24 cellular contexts compared by ENCODE assay signal in genomic region chr1:14817223-14818170, GRCh38.
"Had no signal": no experiment of that assay in that cellular context is flagged by ENCODE, and none has a peak within 500 bp of the region (broad histone marks: within the 10 kb centered on the region; RNA-seq: fewer than 3 reads in every experiment).

No MANE protein-coding gene starts in this region.

- ATAC-seq: gastrocnemius medialis; left colon; right lobe of liver; stimulated activated naive CD8-positive, alpha-beta T cell treated with anti-CD3 and anti-CD28 coated beads, Interleukin-15, amount 100 ng/mL, for 72 hours; upper lobe of right lung had no signal

- H3K4me3 Mint-ChIP-seq: activated naive CD4-positive, alpha-beta T cell treated with anti-CD3 and anti-CD28 coated beads, Interleukin-2, amount 10 ng/mL, durations not matched to agents 7 days and 5 days; activated naive CD8-positive, alpha-beta T cell treated with anti-CD3 and anti-CD28 coated beads, Interleukin-2, amount 10 ng/mL, durations not matched to agents 7 days and 5 days; nephron progenitor cell; stimulated activated naive CD8-positive, alpha-beta T cell treated with anti-CD3 and anti-CD28 coated beads, Interleukin-15, amount 100 ng/mL, for 72 hours had no signal

- H3K4me3 ChIP-seq: esophagus squamous epithelium, gastrocnemius medialis, right lobe of liver, skin epidermis, upper lobe of right lung had no signal

- H3K9me3 ChIP-seq: esophagus squamous epithelium, gastrocnemius medialis, neutrophil, right lobe of liver, upper lobe of right lung had no signal

- H3K9me3 Mint-ChIP-seq: activated naive CD4-positive, alpha-beta T cell treated with anti-CD3 and anti-CD28 coated beads, Interleukin-2, amount 10 ng/mL, durations not matched to agents 7 days and 5 days; activated naive CD8-positive, alpha-beta T cell treated with anti-CD3 and anti-CD28 coated beads, Interleukin-2, amount 10 ng/mL, durations not matched to agents 7 days and 5 days; nephron progenitor cell; stimulated activated naive CD8-positive, alpha-beta T cell treated with anti-CD3 and anti-CD28 coated beads, Interleukin-15, amount 100 ng/mL, for 72 hours had no signal

- H3K36me3 ChIP-seq: esophagus squamous epithelium, gastrocnemius medialis, neutrophil, right lobe of liver, upper lobe of right lung had no signal

- H3K27me3 Mint-ChIP-seq: activated naive CD4-positive, alpha-beta T cell treated with anti-CD3 and anti-CD28 coated beads, Interleukin-2, amount 10 ng/mL, durations not matched to agents 7 days and 5 days; activated naive CD8-positive, alpha-beta T cell treated with anti-CD3 and anti-CD28 coated beads, Interleukin-2, amount 10 ng/mL, durations not matched to agents 7 days and 5 days; stimulated activated naive CD8-positive, alpha-beta T cell treated with anti-CD3 and anti-CD28 coated beads, Interleukin-15, amount 100 ng/mL, for 72 hours had no signal

- H3K27ac Mint-ChIP-seq: activated naive CD4-positive, alpha-beta T cell treated with anti-CD3 and anti-CD28 coated beads, Interleukin-2, amount 10 ng/mL, durations not matched to agents 7 days and 5 days; activated naive CD8-positive, alpha-beta T cell treated with anti-CD3 and anti-CD28 coated beads, Interleukin-2, amount 10 ng/mL, durations not matched to agents 7 days and 5 days; nephron progenitor cell; stimulated activated naive CD8-positive, alpha-beta T cell treated with anti-CD3 and anti-CD28 coated beads, Interleukin-15, amount 100 ng/mL, for 72 hours had no signal

- H3K4me1 Mint-ChIP-seq: activated naive CD4-positive, alpha-beta T cell treated with anti-CD3 and anti-CD28 coated beads, Interleukin-2, amount 10 ng/mL, durations not matched to agents 7 days and 5 days; activated naive CD8-positive, alpha-beta T cell treated with anti-CD3 and anti-CD28 coated beads, Interleukin-2, amount 10 ng/mL, durations not matched to agents 7 days and 5 days; stimulated activated naive CD8-positive, alpha-beta T cell treated with anti-CD3 and anti-CD28 coated beads, Interleukin-15, amount 100 ng/mL, for 72 hours had no signal

- H3K36me3 Mint-ChIP-seq: activated naive CD4-positive, alpha-beta T cell treated with anti-CD3 and anti-CD28 coated beads, Interleukin-2, amount 10 ng/mL, durations not matched to agents 7 days and 5 days; activated naive CD8-positive, alpha-beta T cell treated with anti-CD3 and anti-CD28 coated beads, Interleukin-2, amount 10 ng/mL, durations not matched to agents 7 days and 5 days had no signal

- H3K27me3 ChIP-seq: esophagus squamous epithelium, gastrocnemius medialis, neutrophil, right lobe of liver, upper lobe of right lung had no signal

- DNase-seq: activated CD4-positive, alpha-beta T cell treated with anti-CD3 and anti-CD28 coated beads for 4 hours; activated CD4-positive, alpha-beta T cell treated with anti-CD3 and anti-CD28 coated beads, Interleukin-2, amount 50 U/mL, for 4 hours; activated CD8-positive, alpha-beta memory T cell treated with anti-CD3 and anti-CD28 coated beads for 24 hours; activated gamma-delta T cell; activated naive CD4-positive, alpha-beta T cell treated with anti-CD3 and anti-CD28 coated beads, Interleukin-2, amount 10 ng/mL, durations not matched to agents 7 days and 5 days; activated naive CD8-positive, alpha-beta T cell treated with anti-CD3 and anti-CD28 coated beads, Interleukin-2, amount 10 ng/mL, durations not matched to agents 7 days and 5 days; amniotic stem cell; esophagus squamous epithelium; gastrocnemius medialis; hippocampal formation; kidney; left colon; mammary epithelial cell; nephron progenitor cell; right lobe of liver; stimulated activated CD4-positive, alpha-beta T cell treated with anti-CD3 and anti-CD28 coated beads, Interleukin-12 subunit alpha, Interleukin-12 subunit beta, amount 100 ng/mL, for 4 hours; stimulated activated CD4-positive, alpha-beta T cell treated with anti-CD3 and anti-CD28 coated beads, Interleukin-4, amount 100 ng/mL, for 1 hour; stimulated activated naive CD8-positive, alpha-beta T cell treated with anti-CD3 and anti-CD28 coated beads, Interleukin-15, amount 100 ng/mL, for 72 hours; substantia nigra; T-helper 2 cell; upper lobe of right lung had no signal

- H3K4me1 ChIP-seq: gastrocnemius medialis, right lobe of liver had no signal

- H3K27ac ChIP-seq: esophagus squamous epithelium, gastrocnemius medialis, neutrophil, right lobe of liver, skin epidermis, upper lobe of right lung, VCaP had no signal
